In the genomic region with DNA sequence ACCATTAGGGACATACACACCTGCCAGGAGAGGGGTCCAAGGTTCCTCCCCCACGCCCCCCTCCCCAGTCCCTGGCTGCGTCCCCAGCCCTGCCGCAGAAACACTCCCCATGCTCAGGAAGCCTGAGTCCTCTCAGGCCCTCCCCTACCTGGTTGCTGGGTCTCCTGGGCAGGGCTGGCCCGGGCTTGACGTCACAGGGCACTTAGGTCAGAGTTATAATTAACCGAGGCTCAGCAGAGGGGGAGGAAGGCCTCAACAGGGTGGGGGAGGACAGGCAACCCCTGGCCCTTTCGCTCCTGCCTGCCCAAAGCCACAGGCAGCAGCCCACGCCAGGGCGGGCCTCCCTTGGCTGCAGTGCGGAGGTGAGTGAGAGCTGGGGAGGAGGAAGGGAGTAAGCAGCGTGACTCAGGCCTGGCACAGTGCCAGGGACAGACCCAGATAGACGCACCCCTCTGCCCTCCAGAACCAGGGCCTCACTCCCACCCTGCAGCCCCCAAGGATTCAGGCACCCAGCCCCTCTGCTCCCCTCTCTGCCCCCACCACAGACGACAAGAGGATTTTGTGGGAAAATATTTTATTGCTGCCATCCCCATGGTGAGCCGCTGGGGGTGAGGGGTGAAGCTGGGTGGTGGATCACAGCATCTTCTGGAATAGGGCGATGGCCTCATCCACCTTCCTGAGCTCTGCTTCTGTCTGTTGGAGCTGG, we compare ENCODE assay signal across 1 cellular context.
TF ChIP-seq lines count a peak whose summit lies in the region.

A gene with protein sequence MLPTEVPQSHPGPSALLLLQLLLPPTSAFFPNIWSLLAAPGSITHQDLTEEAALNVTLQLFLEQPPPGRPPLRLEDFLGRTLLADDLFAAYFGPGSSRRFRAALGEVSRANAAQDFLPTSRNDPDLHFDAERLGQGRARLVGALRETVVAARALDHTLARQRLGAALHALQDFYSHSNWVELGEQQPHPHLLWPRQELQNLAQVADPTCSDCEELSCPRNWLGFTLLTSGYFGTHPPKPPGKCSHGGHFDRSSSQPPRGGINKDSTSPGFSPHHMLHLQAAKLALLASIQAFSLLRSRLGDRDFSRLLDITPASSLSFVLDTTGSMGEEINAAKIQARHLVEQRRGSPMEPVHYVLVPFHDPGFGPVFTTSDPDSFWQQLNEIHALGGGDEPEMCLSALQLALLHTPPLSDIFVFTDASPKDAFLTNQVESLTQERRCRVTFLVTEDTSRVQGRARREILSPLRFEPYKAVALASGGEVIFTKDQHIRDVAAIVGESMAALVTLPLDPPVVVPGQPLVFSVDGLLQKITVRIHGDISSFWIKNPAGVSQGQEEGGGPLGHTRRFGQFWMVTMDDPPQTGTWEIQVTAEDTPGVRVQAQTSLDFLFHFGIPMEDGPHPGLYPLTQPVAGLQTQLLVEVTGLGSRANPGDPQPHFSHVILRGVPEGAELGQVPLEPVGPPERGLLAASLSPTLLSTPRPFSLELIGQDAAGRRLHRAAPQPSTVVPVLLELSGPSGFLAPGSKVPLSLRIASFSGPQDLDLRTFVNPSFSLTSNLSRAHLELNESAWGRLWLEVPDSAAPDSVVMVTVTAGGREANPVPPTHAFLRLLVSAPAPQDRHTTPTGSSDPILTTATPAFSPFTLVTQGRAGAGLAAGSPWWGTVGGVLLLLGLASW (minus strand): TSS at position 368 of the 706 bp plus-strand sequence. CDS start 549 bp downstream, outside the sequence.

TF ChIP-seq in HEK293, 187 proteins besides CTCF, POLR2A, EP300 and RAD21 (continued from another document and continues in another):
- TF ChIP-seq, protein P1, sequence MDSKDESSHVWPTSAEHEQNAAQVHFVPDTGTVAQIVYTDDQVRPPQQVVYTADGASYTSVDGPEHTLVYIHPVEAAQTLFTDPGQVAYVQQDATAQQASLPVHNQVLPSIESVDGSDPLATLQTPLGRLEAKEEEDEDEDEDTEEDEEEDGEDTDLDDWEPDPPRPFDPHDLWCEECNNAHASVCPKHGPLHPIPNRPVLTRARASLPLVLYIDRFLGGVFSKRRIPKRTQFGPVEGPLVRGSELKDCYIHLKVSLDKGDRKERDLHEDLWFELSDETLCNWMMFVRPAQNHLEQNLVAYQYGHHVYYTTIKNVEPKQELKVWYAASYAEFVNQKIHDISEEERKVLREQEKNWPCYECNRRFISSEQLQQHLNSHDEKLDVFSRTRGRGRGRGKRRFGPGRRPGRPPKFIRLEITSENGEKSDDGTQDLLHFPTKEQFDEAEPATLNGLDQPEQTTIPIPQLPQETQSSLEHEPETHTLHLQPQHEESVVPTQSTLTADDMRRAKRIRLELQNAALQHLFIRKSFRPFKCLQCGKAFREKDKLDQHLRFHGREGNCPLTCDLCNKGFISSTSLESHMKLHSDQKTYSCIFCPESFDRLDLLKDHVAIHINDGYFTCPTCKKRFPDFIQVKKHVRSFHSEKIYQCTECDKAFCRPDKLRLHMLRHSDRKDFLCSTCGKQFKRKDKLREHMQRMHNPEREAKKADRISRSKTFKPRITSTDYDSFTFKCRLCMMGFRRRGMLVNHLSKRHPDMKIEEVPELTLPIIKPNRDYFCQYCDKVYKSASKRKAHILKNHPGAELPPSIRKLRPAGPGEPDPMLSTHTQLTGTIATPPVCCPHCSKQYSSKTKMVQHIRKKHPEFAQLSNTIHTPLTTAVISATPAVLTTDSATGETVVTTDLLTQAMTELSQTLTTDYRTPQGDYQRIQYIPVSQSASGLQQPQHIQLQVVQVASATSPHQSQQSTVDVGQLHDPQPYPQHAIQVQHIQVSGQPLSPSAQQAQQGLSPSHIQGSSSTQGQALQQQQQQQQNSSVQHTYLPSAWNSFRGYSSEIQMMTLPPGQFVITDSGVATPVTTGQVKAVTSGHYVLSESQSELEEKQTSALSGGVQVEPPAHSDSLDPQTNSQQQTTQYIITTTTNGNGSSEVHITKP (tag by site-specific recombination; IDR thresholded peaks at IDR 0.05) = peak; percentile 97
- TF ChIP-seq ZNF138 (tag by site-specific recombination; IDR thresholded peaks at IDR 0.05; ENCODE audit: borderline replicate concordance) = no peak
- TF ChIP-seq YY2 (tag by site-specific recombination; IDR thresholded peaks at IDR 0.05) = no peak
- TF ChIP-seq ZNF175 (tag by site-specific recombination; IDR thresholded peaks at IDR 0.05) = no peak
- TF ChIP-seq, protein P2, sequence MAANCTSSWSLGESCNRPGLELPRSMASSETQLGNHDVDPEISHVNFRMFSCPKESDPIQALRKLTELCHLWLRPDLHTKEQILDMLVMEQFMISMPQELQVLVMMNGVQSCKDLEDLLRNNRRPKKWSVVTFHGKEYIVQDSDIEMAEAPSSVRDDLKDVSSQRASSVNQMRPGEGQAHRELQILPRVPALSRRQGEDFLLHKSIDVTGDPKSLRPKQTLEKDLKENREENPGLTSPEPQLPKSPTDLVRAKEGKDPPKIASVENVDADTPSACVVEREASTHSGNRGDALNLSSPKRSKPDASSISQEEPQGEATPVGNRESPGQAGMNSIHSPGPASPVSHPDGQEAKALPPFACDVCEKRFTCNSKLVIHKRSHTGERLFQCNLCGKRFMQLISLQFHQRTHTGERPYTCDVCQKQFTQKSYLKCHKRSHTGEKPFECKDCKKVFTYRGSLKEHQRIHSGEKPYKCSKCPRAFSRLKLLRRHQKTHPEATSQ (tag by site-specific recombination; IDR thresholded peaks at IDR 0.05) = peak; percentile 80
- TF ChIP-seq, protein P3, sequence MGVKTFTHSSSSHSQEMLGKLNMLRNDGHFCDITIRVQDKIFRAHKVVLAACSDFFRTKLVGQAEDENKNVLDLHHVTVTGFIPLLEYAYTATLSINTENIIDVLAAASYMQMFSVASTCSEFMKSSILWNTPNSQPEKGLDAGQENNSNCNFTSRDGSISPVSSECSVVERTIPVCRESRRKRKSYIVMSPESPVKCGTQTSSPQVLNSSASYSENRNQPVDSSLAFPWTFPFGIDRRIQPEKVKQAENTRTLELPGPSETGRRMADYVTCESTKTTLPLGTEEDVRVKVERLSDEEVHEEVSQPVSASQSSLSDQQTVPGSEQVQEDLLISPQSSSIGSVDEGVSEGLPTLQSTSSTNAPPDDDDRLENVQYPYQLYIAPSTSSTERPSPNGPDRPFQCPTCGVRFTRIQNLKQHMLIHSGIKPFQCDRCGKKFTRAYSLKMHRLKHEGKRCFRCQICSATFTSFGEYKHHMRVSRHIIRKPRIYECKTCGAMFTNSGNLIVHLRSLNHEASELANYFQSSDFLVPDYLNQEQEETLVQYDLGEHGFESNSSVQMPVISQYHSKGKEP (tag by site-specific recombination; IDR thresholded peaks at IDR 0.05) = peak; percentile 94
- peak; percentile 82; the same call in 1 of the 2 replicates for TF ChIP-seq ZNF221 (tag by site-specific recombination; IDR thresholded peaks at IDR 0.05; ENCODE audit: borderline replicate concordance)
- peak; percentile 82; the same call in 1 of the 2 replicates for TF ChIP-seq ZFP69B (tag by site-specific recombination; IDR thresholded peaks at IDR 0.05)
- peak; percentile 100 for TF ChIP-seq ZNF660 (tag by site-specific recombination; IDR thresholded peaks at IDR 0.05)
- no peak for TF ChIP-seq ZNF404 (tag by site-specific recombination; IDR thresholded peaks at IDR 0.05)
- peak; percentile 78 for TF ChIP-seq ZNF10 (tag by site-specific recombination; IDR thresholded peaks at IDR 0.05)
- peak; percentile 99 for TF ChIP-seq ZNF184 (tag by site-specific recombination; IDR thresholded peaks at IDR 0.05)
- TF ChIP-seq ZFP41 (tag by site-specific recombination; IDR thresholded peaks at IDR 0.05; ENCODE audit: borderline replicate concordance) = no peak
- TF ChIP-seq ZNF391 (tag by site-specific recombination; IDR thresholded peaks at IDR 0.05; ENCODE audit: borderline replicate concordance, low read depth) = 0 out of 2 replicates have a peak, but pooled peaks have one; percentile 20
- TF ChIP-seq, protein P4, sequence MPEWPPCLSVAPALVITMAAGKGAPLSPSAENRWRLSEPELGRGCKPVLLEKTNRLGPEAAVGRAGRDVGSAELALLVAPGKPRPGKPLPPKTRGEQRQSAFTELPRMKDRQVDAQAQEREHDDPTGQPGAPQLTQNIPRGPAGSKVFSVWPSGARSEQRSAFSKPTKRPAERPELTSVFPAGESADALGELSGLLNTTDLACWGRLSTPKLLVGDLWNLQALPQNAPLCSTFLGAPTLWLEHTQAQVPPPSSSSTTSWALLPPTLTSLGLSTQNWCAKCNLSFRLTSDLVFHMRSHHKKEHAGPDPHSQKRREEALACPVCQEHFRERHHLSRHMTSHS (tag by site-specific recombination; IDR thresholded peaks at IDR 0.05) = 0 out of 2 replicates have a peak, but pooled peaks have one; percentile 32
- TF ChIP-seq, protein P5, sequence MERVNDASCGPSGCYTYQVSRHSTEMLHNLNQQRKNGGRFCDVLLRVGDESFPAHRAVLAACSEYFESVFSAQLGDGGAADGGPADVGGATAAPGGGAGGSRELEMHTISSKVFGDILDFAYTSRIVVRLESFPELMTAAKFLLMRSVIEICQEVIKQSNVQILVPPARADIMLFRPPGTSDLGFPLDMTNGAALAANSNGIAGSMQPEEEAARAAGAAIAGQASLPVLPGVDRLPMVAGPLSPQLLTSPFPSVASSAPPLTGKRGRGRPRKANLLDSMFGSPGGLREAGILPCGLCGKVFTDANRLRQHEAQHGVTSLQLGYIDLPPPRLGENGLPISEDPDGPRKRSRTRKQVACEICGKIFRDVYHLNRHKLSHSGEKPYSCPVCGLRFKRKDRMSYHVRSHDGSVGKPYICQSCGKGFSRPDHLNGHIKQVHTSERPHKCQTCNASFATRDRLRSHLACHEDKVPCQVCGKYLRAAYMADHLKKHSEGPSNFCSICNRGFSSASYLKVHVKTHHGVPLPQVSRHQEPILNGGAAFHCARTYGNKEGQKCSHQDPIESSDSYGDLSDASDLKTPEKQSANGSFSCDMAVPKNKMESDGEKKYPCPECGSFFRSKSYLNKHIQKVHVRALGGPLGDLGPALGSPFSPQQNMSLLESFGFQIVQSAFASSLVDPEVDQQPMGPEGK (tag by site-specific recombination; IDR thresholded peaks at IDR 0.05) = peak; percentile 99
- peak; percentile 97 for TF ChIP-seq ZNF112 (tag by site-specific recombination; IDR thresholded peaks at IDR 0.05)
- TF ChIP-seq ZNF248 (tag by site-specific recombination; IDR thresholded peaks at IDR 0.05) = peak; percentile 95
- no peak for TF ChIP-seq ZNF521 (tag by site-specific recombination; IDR thresholded peaks at IDR 0.05)
- TF ChIP-seq, protein P6, sequence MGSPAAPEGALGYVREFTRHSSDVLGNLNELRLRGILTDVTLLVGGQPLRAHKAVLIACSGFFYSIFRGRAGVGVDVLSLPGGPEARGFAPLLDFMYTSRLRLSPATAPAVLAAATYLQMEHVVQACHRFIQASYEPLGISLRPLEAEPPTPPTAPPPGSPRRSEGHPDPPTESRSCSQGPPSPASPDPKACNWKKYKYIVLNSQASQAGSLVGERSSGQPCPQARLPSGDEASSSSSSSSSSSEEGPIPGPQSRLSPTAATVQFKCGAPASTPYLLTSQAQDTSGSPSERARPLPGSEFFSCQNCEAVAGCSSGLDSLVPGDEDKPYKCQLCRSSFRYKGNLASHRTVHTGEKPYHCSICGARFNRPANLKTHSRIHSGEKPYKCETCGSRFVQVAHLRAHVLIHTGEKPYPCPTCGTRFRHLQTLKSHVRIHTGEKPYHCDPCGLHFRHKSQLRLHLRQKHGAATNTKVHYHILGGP (tag by site-specific recombination; IDR thresholded peaks at IDR 0.05) = peak; percentile 85
- TF ChIP-seq ZBTB48 (tag by site-specific recombination; IDR thresholded peaks at IDR 0.05) = peak; percentile 89
- TF ChIP-seq, protein P7, sequence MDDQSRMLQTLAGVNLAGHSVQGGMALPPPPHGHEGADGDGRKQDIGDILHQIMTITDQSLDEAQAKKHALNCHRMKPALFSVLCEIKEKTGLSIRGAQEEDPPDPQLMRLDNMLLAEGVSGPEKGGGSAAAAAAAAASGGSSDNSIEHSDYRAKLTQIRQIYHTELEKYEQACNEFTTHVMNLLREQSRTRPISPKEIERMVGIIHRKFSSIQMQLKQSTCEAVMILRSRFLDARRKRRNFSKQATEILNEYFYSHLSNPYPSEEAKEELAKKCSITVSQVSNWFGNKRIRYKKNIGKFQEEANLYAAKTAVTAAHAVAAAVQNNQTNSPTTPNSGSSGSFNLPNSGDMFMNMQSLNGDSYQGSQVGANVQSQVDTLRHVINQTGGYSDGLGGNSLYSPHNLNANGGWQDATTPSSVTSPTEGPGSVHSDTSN (CRISPR knock-in tag; IDR thresholded peaks at IDR 0.05) = peak; percentile 93; the same call in 1 of the 2 replicates
- TF ChIP-seq ZNF600 (tag by site-specific recombination; IDR thresholded peaks at IDR 0.05) = peak; percentile 93
- no peak for TF ChIP-seq ZNF785 (tag by site-specific recombination; IDR thresholded peaks at IDR 0.05)
- TF ChIP-seq ZNF561 (tag by site-specific recombination; IDR thresholded peaks at IDR 0.05; ENCODE audit: borderline replicate concordance) = peak; percentile 92; the same call in 1 of the 2 replicates
- TF ChIP-seq ZNF341 (tag by site-specific recombination; IDR thresholded peaks at IDR 0.05; ENCODE audit: low read depth) = peak; percentile 63
- no peak for TF ChIP-seq ZNF140 (tag by site-specific recombination; IDR thresholded peaks at IDR 0.05)
- peak; percentile 21; the same call in 1 of the 2 replicates for TF ChIP-seq FEZF1 (tag by site-specific recombination; IDR thresholded peaks at IDR 0.05)
- no peak for TF ChIP-seq ZFP3 (tag by site-specific recombination; IDR thresholded peaks at IDR 0.05; ENCODE audit: low read depth)
- TF ChIP-seq, protein P8, sequence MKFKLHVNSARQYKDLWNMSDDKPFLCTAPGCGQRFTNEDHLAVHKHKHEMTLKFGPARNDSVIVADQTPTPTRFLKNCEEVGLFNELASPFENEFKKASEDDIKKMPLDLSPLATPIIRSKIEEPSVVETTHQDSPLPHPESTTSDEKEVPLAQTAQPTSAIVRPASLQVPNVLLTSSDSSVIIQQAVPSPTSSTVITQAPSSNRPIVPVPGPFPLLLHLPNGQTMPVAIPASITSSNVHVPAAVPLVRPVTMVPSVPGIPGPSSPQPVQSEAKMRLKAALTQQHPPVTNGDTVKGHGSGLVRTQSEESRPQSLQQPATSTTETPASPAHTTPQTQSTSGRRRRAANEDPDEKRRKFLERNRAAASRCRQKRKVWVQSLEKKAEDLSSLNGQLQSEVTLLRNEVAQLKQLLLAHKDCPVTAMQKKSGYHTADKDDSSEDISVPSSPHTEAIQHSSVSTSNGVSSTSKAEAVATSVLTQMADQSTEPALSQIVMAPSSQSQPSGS (tag by site-specific recombination; IDR thresholded peaks at IDR 0.05; ENCODE audit: low read depth) = peak; percentile 53; the same call in 1 of the 2 replicates
- TF ChIP-seq ZNF211 (tag by site-specific recombination; IDR thresholded peaks at IDR 0.05; ENCODE audit: low read depth) = 0 out of 2 replicates have a peak, but pooled peaks have one; percentile 28
- peak; percentile 96 for TF ChIP-seq KLF1 (tag by site-specific recombination; IDR thresholded peaks at IDR 0.05)
- peak; percentile 100 for TF ChIP-seq WT1 (tag by site-specific recombination; IDR thresholded peaks at IDR 0.05)
- TF ChIP-seq, protein P9, sequence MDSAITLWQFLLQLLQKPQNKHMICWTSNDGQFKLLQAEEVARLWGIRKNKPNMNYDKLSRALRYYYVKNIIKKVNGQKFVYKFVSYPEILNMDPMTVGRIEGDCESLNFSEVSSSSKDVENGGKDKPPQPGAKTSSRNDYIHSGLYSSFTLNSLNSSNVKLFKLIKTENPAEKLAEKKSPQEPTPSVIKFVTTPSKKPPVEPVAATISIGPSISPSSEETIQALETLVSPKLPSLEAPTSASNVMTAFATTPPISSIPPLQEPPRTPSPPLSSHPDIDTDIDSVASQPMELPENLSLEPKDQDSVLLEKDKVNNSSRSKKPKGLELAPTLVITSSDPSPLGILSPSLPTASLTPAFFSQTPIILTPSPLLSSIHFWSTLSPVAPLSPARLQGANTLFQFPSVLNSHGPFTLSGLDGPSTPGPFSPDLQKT (IDR thresholded peaks at IDR 0.05; ENCODE audit: borderline replicate concordance, low read depth, low read length) = no peak
- TF ChIP-seq ZNF544 (tag by site-specific recombination; IDR thresholded peaks at IDR 0.05) = peak; percentile 98
- TF ChIP-seq ZNF426 (tag by site-specific recombination; IDR thresholded peaks at IDR 0.05) = no peak
- TF ChIP-seq ZNF792 (tag by site-specific recombination; IDR thresholded peaks at IDR 0.05) = 0 out of 2 replicates have a peak, but pooled peaks have one; percentile 49
